22 cellular contexts compared by ENCODE assay signal in genomic region chr16:19219836-19220235, GRCh38. TPM values are rescaled to one million over a fixed set of nuclear protein-coding genes. Genes with fewer than 3 reads are reported as not detected.
A peak's percentile ranks its signal among the peaks of the same experiment; 100 is the strongest.
DNase-seq lines count a peak whose midpoint lies in the region; ATAC-seq, FAIRE-seq and TF ChIP-seq lines count a peak whose summit lies in the region.
"Had no signal": no experiment of that assay in that cellular context is flagged by ENCODE, and none has a peak within 500 bp of the region (broad histone marks: within the 10 kb centered on the region; RNA-seq: fewer than 3 reads in every experiment).

No MANE protein-coding gene starts in this region.

- H4K12ac ChIP-seq in trophoblast cell (ENCODE audit: low read depth, low read length): no peak overlapping the region

- ATAC-seq in HG02588 (IDR thresholded peaks at IDR 0.05; ENCODE audit: unreplicated experiment): no peak
- no peak for ATAC-seq in HG02759 (IDR thresholded peaks at IDR 0.05; ENCODE audit: unreplicated experiment)
- ATAC-seq in GM18861 (IDR thresholded peaks at IDR 0.05; ENCODE audit: unreplicated experiment): no peak
- ATAC-seq: HCT116 had no signal

- FAIRE-seq in RCC 7860 (lab: Jason Lieb, UNC): no peak
- FAIRE-seq: A549, D721Med, GM12892, GM18507 had no signal

- H3K27me3 ChIP-seq in trophoblast cell (ENCODE audit: insufficient read depth, low read length): no peaks in the 10 kb centered on the region
- H3K27me3 ChIP-seq in ascending aorta: no peaks in the 10 kb centered on the region

- H3K4ac ChIP-seq in trophoblast cell (ENCODE audit: low read depth, low read length): no peak overlapping the region

- no peak overlapping the region for H2AK5ac ChIP-seq in trophoblast cell (ENCODE audit: low read length)

- no peak overlapping the region for H3K23ac ChIP-seq in trophoblast cell (ENCODE audit: low read length)

- intact Hi-C loops in ascending aorta (cut with DNase I): no loop called here

- no peak overlapping the region for H3K18ac ChIP-seq in trophoblast cell (ENCODE audit: low read length)

- H3K4me1 ChIP-seq in trophoblast cell (ENCODE audit: control insufficient read depth in 1 of 2, insufficient read depth in 2 of 2, low read length in 2 of 2) (peaks cover 4 to 8% of the 10 kb centered on the region in 2 experiments), ascending aorta (no peaks in the 10 kb centered on the region)
- H3K4me1 ChIP-seq: Caco-2 had no signal

- H3K79me1 ChIP-seq in trophoblast cell (ENCODE audit: low read length): peaks cover 4% of the 10 kb centered on the region

- no peak overlapping the region for H2BK5ac ChIP-seq in trophoblast cell (ENCODE audit: low read depth, low read length, poor library complexity)

- H3K4me3 ChIP-seq in trophoblast cell (ENCODE audit: low read depth, low read length) (no peak overlapping the region), ascending aorta (no peak overlapping the region)
- H3K4me3 ChIP-seq: A549 had no signal

- H4K91ac ChIP-seq in trophoblast cell (ENCODE audit: low read depth, low read length): no peak overlapping the region

- no peak overlapping the region for H3K14ac ChIP-seq in trophoblast cell (ENCODE audit: low read length)

- H3K79me2 ChIP-seq in trophoblast cell (ENCODE audit: control insufficient read depth, insufficient read depth, low read length, poor library complexity): no peaks in the 10 kb centered on the region

- H3K9me3 ChIP-seq in trophoblast cell (ENCODE audit: insufficient read depth, low read depth, low read length) (peaks cover 1% of the 10 kb centered on the region), ascending aorta (no peaks in the 10 kb centered on the region)
- H3K9me3 ChIP-seq: A549, Caco-2 had no signal

- TF ChIP-seq CTCF in ascending aorta (IDR thresholded peaks at IDR 0.05): no peak

- H3K27ac ChIP-seq in trophoblast cell (ENCODE audit: low read depth, low read length) (no peak overlapping the region), ascending aorta (no peak overlapping the region)
- H3K27ac ChIP-seq: 22Rv1, A549, C4-2B had no signal

- no peak overlapping the region for H4K8ac ChIP-seq in trophoblast cell (ENCODE audit: low read depth, low read length)

- DNase-seq in ELR (ENCODE audit: low read depth) (peak; percentile 67), RCC 7860 (ENCODE audit: low spot score) (peak; percentile 19), left kidney (ENCODE audit: low read depth, low spot score) (peak; percentile 5), trophoblast cell (peak; percentile 74 to 75), ascending aorta (ENCODE audit: low spot score in 2 of 2) (no peak)
- DNase-seq: AML-193; Caco-2; CD4-positive, alpha-beta T cell; GDM1; GOT3; H7 had no signal

- no peak overlapping the region for H2AFZ ChIP-seq in trophoblast cell (ENCODE audit: insufficient read depth, low read length, poor library complexity)

- H3K36me3 ChIP-seq in trophoblast cell (ENCODE audit: control insufficient read depth in 1 of 2, insufficient read depth in 2 of 2, low read length in 2 of 2): no peaks in the 10 kb centered on the region
- H3K36me3 ChIP-seq in ascending aorta: no peaks in the 10 kb centered on the region

- H3K9ac ChIP-seq in trophoblast cell (ENCODE audit: low read length): no peak overlapping the region

- no peak overlapping the region for H2BK120ac ChIP-seq in trophoblast cell (ENCODE audit: insufficient read depth, low read length, poor library complexity)

- H2BK12ac ChIP-seq in trophoblast cell (ENCODE audit: low read length): no peak overlapping the region

- WGBS in trophoblast cell (ENCODE audit: extremely low coverage, insufficient coverage, insufficient read length): no CpG with 5 or more reads among the region's 2 CpGs

- H3K4me2 ChIP-seq in trophoblast cell (ENCODE audit: low read length): no peak overlapping the region
- H3K4me2 ChIP-seq: A549 had no signal

RNA-seq across cellular contexts. Expression of gene SYT17, which starts 51.8 kb away (rescaled TPM):
- polyA plus RNA-seq in trophoblast cell (2013): 3.4 and 3.9 TPM in 2 replicates
- 2.4 TPM for total RNA-seq in ascending aorta
- total RNA-seq: CD4-positive, alpha-beta T cell had no signal
- polyA plus RNA-seq: BJ had no signal

Comparison
In these comparisons a context has a peak if more than half of its experiments do, and no peak if none do; other contexts are left out.
1. DNase-seq: peak in ELR (single experiment), RCC 7860 (single experiment), left kidney (single experiment) and trophoblast cell (2 of 2); none in ascending aorta (0 of 2).